15 cellular contexts compared by ENCODE assay signal in genomic region chr6:17054647-17055046, GRCh38. TPM values are rescaled to one million over a fixed set of nuclear protein-coding genes. Genes with fewer than 3 reads are reported as not detected.
"Had no signal": no experiment of that assay in that cellular context is flagged by ENCODE, and none has a peak within 500 bp of the region (broad histone marks: within the 10 kb centered on the region; RNA-seq: fewer than 3 reads in every experiment).

No MANE protein-coding gene starts in this region.

- H3K36me3 Mint-ChIP-seq: activated naive CD4-positive, alpha-beta T cell treated with anti-CD3 and anti-CD28 coated beads, Interleukin-2, amount 50 U/mL, for 24 hours had no signal

- H3K27ac ChIP-seq: adrenal gland, thoracic aorta had no signal

- H3K27me3 ChIP-seq: adrenal gland, esophagus squamous epithelium had no signal

- H3K9me3 ChIP-seq: adrenal gland, esophagus squamous epithelium, thoracic aorta had no signal

- ATAC-seq: right cardiac atrium had no signal

- H3K4me1 ChIP-seq: adrenal gland had no signal

- H3K27ac Mint-ChIP-seq: activated naive CD4-positive, alpha-beta T cell treated with anti-CD3 and anti-CD28 coated beads, Interleukin-2, amount 50 U/mL, for 24 hours; nephron had no signal

- H3K4me1 Mint-ChIP-seq: activated naive CD4-positive, alpha-beta T cell treated with anti-CD3 and anti-CD28 coated beads, Interleukin-2, amount 50 U/mL, for 24 hours; nephron had no signal

- H3K9me3 Mint-ChIP-seq: activated naive CD4-positive, alpha-beta T cell treated with anti-CD3 and anti-CD28 coated beads, Interleukin-2, amount 50 U/mL, for 24 hours had no signal

- DNase-seq: activated CD4-positive, CD25-positive, alpha-beta regulatory T cell; activated effector memory CD4-positive, alpha-beta T cell treated with Interleukin-2 at 50 U/mL for 16 hours; adrenal gland; esophagus squamous epithelium; glutamatergic neuron; kidney glomerular epithelial cell; nucleus accumbens; right cardiac atrium; small intestine had no signal

- FAIRE-seq: colon, small intestine had no signal

- H3K4me3 ChIP-seq: adrenal gland, esophagus squamous epithelium, thoracic aorta had no signal

- H3K4me3 Mint-ChIP-seq: activated naive CD4-positive, alpha-beta T cell treated with anti-CD3 and anti-CD28 coated beads, Interleukin-2, amount 50 U/mL, for 24 hours; nephron had no signal

- H3K36me3 ChIP-seq: adrenal gland, esophagus squamous epithelium, thoracic aorta had no signal

RNA-seq across cellular contexts. Expression of gene STMND1, which starts 47.2 kb away (rescaled TPM):
- total RNA-seq: adrenal gland, esophagus squamous epithelium, posterior vena cava, right cardiac atrium, thoracic aorta, urinary bladder had no signal
- polyA plus RNA-seq: adrenal gland, right cardiac atrium, urinary bladder had no signal
